ENCODE assay signal across 8 cellular contexts in genomic region chr1:98870959-98871903, GRCh38.
DNase-seq lines count a peak whose midpoint lies in the region; ATAC-seq and TF ChIP-seq lines count a peak whose summit lies in the region.

No MANE protein-coding gene starts in this region.

- no peak for TF ChIP-seq CTCF in smooth muscle cell (IDR thresholded peaks at IDR 0.05; ENCODE audit: borderline replicate concordance, insufficient read depth, poor library complexity, severe bottlenecking)

- peak; percentile 99 for ATAC-seq in GM18517 (IDR thresholded peaks at IDR 0.05; ENCODE audit: unreplicated experiment)
- ATAC-seq in HG02588 (IDR thresholded peaks at IDR 0.05; ENCODE audit: unreplicated experiment) = peak; percentile 95

- no peak overlapping the region for H3K9ac ChIP-seq in smooth muscle cell (ENCODE audit: low read depth)

- no peaks in the 10 kb centered on the region for H3K79me2 ChIP-seq in smooth muscle cell (ENCODE audit: low read depth)

- H3K27me3 ChIP-seq in smooth muscle cell (ENCODE audit: low read depth) = no peaks in the 10 kb centered on the region

- H4K20me1 ChIP-seq in smooth muscle cell (ENCODE audit: low read depth) = no peaks in the 10 kb centered on the region

- H3K9me3 ChIP-seq in smooth muscle cell (replicated peaks; ENCODE audit: low read depth) = peaks cover 3% of the 10 kb centered on the region

- H3K27ac ChIP-seq in smooth muscle cell (ENCODE audit: low read depth) = no peak overlapping the region

- H3F3A ChIP-seq in smooth muscle cell (ENCODE audit: low read depth) = no peaks in the 10 kb centered on the region

- no peaks in the 10 kb centered on the region for H3K4me1 ChIP-seq in smooth muscle cell (ENCODE audit: low read depth)

- H2AFZ ChIP-seq in smooth muscle cell (ENCODE audit: low read depth) = no peak overlapping the region

- DNase-seq in MV-4-11 (lab: John Stamatoyannopoulos, UW) = peak; percentile 96
- peak; percentile 22 for DNase-seq in activated gamma-delta T cell treated with anti-CD3 and anti-CD28 coated beads, Interleukin-2, amount 50 U/mL, for 16 hours (ENCODE audit: low read depth)
- DNase-seq in renal cortical epithelial cell (ENCODE audit: low read depth) = peak; percentile 61
- no peak for DNase-seq in mucosa of gallbladder (ENCODE audit: low spot score)
- DNase-seq in smooth muscle cell (lab: John Stamatoyannopoulos, UW; ENCODE audit: unreplicated experiment) = no peak
- DNase-seq in NCI-H510A treated with DMSO at 0.1 percent for 48 hours (lab: John Stamatoyannopoulos, UW) = no peak

- WGBS in smooth muscle cell (ENCODE audit: low lambda C conversion rate) = 85% methylated on average over 9 of the region's 9 CpGs

- no peaks in the 10 kb centered on the region for H3K36me3 ChIP-seq in smooth muscle cell (ENCODE audit: low read depth)

- H3K4me3 ChIP-seq in smooth muscle cell = no peak overlapping the region

- H3K4me2 ChIP-seq in smooth muscle cell = no peak overlapping the region

Comparison
In these comparisons a context has a peak if more than half of its experiments do, and no peak if none do; other contexts are left out.
1. DNase-seq: peak in MV-4-11 (single experiment), activated gamma-delta T cell treated with anti-CD3 and anti-CD28 coated beads, Interleukin-2, amount 50 U/mL, for 16 hours (single experiment) and renal cortical epithelial cell (single experiment); none in mucosa of gallbladder (single experiment), smooth muscle cell (single experiment) and NCI-H510A treated with DMSO at 0.1 percent for 48 hours (single experiment).